ENCODE assay signal across 7 cellular contexts in the genomic region with DNA sequence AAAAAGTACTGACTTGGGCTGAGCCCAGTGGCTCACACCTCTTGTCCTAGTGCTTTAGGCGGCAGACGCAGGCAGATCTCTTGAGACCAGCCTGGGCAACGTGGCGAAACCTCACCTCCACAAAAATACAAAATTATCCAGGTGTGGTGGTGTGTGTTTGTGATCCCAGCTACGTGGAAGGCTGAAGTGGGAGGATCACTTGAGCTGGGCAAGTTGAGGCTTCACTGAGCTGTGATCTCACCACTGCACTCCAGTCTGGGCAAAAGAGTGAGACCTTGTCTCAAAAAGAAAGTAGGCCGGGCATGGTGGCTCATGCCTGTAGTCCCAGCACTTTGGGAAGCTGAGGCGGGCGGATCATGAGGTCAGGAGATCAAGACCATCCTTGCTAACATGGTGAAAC. TPM values are rescaled to one million over a fixed set of nuclear protein-coding genes. Genes with fewer than 3 reads are reported as not detected.
DNase-seq lines count a peak whose midpoint lies in the region; ATAC-seq, FAIRE-seq and TF ChIP-seq lines count a peak whose summit lies in the region.
"Not testable (repeated sequence)": the region's sequence is repeated elsewhere in the genome, so short reads cannot be mapped to it uniquely, and the experiment has no call there.

No MANE protein-coding gene starts in this region.

- POLR2A ChIA-PET in CD8-positive, alpha-beta memory T cell (lab: Charles Lee) = interaction anchor here (0.6 kb wide), 1 partner anchor 119 kb away, joined by 3 read pairs; the partner anchor contains the start of gene POLD4
- POLR2A ChIA-PET in activated CD4-positive, alpha-beta T cell treated with anti-CD3 and anti-CD28 coated beads, Interleukin-2, amount 10 ng/mL, durations not matched to agents 7 days and 5 days (lab: Charles Lee) = not testable (repeated sequence)

- dilution Hi-C loops in keratinocyte (cut with MboI; ENCODE audit: extremely low pct_ligation_motif_present, low sequenced_read_pairs) = loop anchor here (5.0 kb wide), 1 partner anchor 57 kb away; no protein-coding TSS in a partner anchor

- H3K27ac Mint-ChIP-seq in CD8-positive, alpha-beta memory T cell = peak overlapping the region in 6 of 8 donors; percentile 40 to 88 (median 58)
- H3K27ac Mint-ChIP-seq in activated CD4-positive, alpha-beta T cell treated with anti-CD3 and anti-CD28 coated beads, Interleukin-2, amount 10 ng/mL, durations not matched to agents 7 days and 5 days = peak overlapping the region; percentile 36
- peak overlapping the region; percentile 56 for H3K27ac Mint-ChIP-seq in activated T-helper 2 cell treated with anti-CD3 and anti-CD28 coated beads, Interferon-gamma antibody, Interleukin-2, Interleukin-4, amounts not matched to agents 10 μg/mL and 5 μg/mL and 100 μg/mL, durations not matched to agents 14 hours and 24 hours and 36 hours
- peak overlapping the region; percentile 5 for H3K27ac Mint-ChIP-seq in dendritic cell treated with granulocyte-macrophage colony-stimulating factor and Interleukin-4, amounts not matched to agents 40 ng/mL and 50 ng/mL, for 4 days
- H3K27ac Mint-ChIP-seq in stimulated activated effector memory CD8-positive, alpha-beta T cell treated with anti-CD3 and anti-CD28 coated beads, Interleukin-12 subunit alpha, Interleukin-12 subunit beta, amount 100 ng/mL, for 72 hours = peak overlapping the region; percentile 21

- not testable (repeated sequence) for H3K9me3 Mint-ChIP-seq in CD8-positive, alpha-beta memory T cell; activated CD4-positive, alpha-beta T cell treated with anti-CD3 and anti-CD28 coated beads, Interleukin-2, amount 10 ng/mL, durations not matched to agents 7 days and 5 days; activated T-helper 2 cell treated with anti-CD3 and anti-CD28 coated beads, Interferon-gamma antibody, Interleukin-2, Interleukin-4, amounts not matched to agents 10 μg/mL and 5 μg/mL and 100 μg/mL, durations not matched to agents 14 hours and 24 hours and 36 hours; dendritic cell treated with granulocyte-macrophage colony-stimulating factor and Interleukin-4, amounts not matched to agents 40 ng/mL and 50 ng/mL, for 4 days; stimulated activated effector memory CD8-positive, alpha-beta T cell treated with anti-CD3 and anti-CD28 coated beads, Interleukin-12 subunit alpha, Interleukin-12 subunit beta, amount 100 ng/mL, for 72 hours

- not testable (repeated sequence) for H3K4me3 ChIP-seq in CD8-positive, alpha-beta memory T cell (ENCODE audit: low read length); SK-N-MC
- peak overlapping the region in 1 of 3 experiments; percentile 19 for H3K4me3 ChIP-seq in keratinocyte (ENCODE audit: control insufficient read depth in 2 of 3, extremely low read depth in 1 of 3, insufficient read depth in 2 of 3, low read depth in 1 of 3, low read length in 3 of 3)

- H3K4me1 Mint-ChIP-seq in CD8-positive, alpha-beta memory T cell = peaks cover 36 to 50% (median 46%) of the 10 kb centered on the region in 3 donors
- peaks cover 44% of the 10 kb centered on the region for H3K4me1 Mint-ChIP-seq in activated CD4-positive, alpha-beta T cell treated with anti-CD3 and anti-CD28 coated beads, Interleukin-2, amount 10 ng/mL, durations not matched to agents 7 days and 5 days
- peaks cover 23% of the 10 kb centered on the region for H3K4me1 Mint-ChIP-seq in activated T-helper 2 cell treated with anti-CD3 and anti-CD28 coated beads, Interferon-gamma antibody, Interleukin-2, Interleukin-4, amounts not matched to agents 10 μg/mL and 5 μg/mL and 100 μg/mL, durations not matched to agents 14 hours and 24 hours and 36 hours (ENCODE audit: low read depth)
- H3K4me1 Mint-ChIP-seq in dendritic cell treated with granulocyte-macrophage colony-stimulating factor and Interleukin-4, amounts not matched to agents 40 ng/mL and 50 ng/mL, for 4 days (ENCODE audit: low read depth) = peaks cover 32% of the 10 kb centered on the region
- peaks cover 25% of the 10 kb centered on the region for H3K4me1 Mint-ChIP-seq in stimulated activated effector memory CD8-positive, alpha-beta T cell treated with anti-CD3 and anti-CD28 coated beads, Interleukin-12 subunit alpha, Interleukin-12 subunit beta, amount 100 ng/mL, for 72 hours

- CTCF ChIA-PET in CD8-positive, alpha-beta memory T cell (lab: Charles Lee) = not testable (repeated sequence)
- CTCF ChIA-PET in activated CD4-positive, alpha-beta T cell treated with anti-CD3 and anti-CD28 coated beads, Interleukin-2, amount 10 ng/mL, durations not matched to agents 7 days and 5 days (lab: Charles Lee) = interaction anchor here (0.6 kb wide), 1 partner anchor 380 kb away, joined by 3 read pairs; no protein-coding TSS in a partner anchor

- not testable (repeated sequence) for H3K9ac ChIP-seq in SK-N-MC (ENCODE audit: insufficient read length)
- peak overlapping the region; percentile 50 for H3K9ac ChIP-seq in keratinocyte (ENCODE audit: control insufficient read depth, extremely low read depth, insufficient read depth, low read length)

- H3K4me2 ChIP-seq in keratinocyte (ENCODE audit: control insufficient read depth, extremely low read depth, insufficient read depth, low read depth, low read length) = peak overlapping the region; percentile 34

- H2AFZ ChIP-seq in keratinocyte (ENCODE audit: control insufficient read depth, low read length) = not testable (repeated sequence)

- not testable (repeated sequence) for H3K9me3 ChIP-seq in CD8-positive, alpha-beta memory T cell (ENCODE audit: low read length); SK-N-MC (ENCODE audit: low read depth, low read length); keratinocyte (ENCODE audit: control insufficient read depth, low read depth, low read length)

- peaks cover 0 to 43% (median 4%) of the 10 kb centered on the region in 3 donors for H3K36me3 Mint-ChIP-seq in CD8-positive, alpha-beta memory T cell
- peaks cover 32% of the 10 kb centered on the region for H3K36me3 Mint-ChIP-seq in activated CD4-positive, alpha-beta T cell treated with anti-CD3 and anti-CD28 coated beads, Interleukin-2, amount 10 ng/mL, durations not matched to agents 7 days and 5 days (ENCODE audit: low read depth)
- peaks cover 37% of the 10 kb centered on the region for H3K36me3 Mint-ChIP-seq in activated T-helper 2 cell treated with anti-CD3 and anti-CD28 coated beads, Interferon-gamma antibody, Interleukin-2, Interleukin-4, amounts not matched to agents 10 μg/mL and 5 μg/mL and 100 μg/mL, durations not matched to agents 14 hours and 24 hours and 36 hours (ENCODE audit: low read depth)
- peaks cover 63% of the 10 kb centered on the region for H3K36me3 Mint-ChIP-seq in dendritic cell treated with granulocyte-macrophage colony-stimulating factor and Interleukin-4, amounts not matched to agents 40 ng/mL and 50 ng/mL, for 4 days (ENCODE audit: low read depth)
- peaks cover 73% of the 10 kb centered on the region for H3K36me3 Mint-ChIP-seq in stimulated activated effector memory CD8-positive, alpha-beta T cell treated with anti-CD3 and anti-CD28 coated beads, Interleukin-12 subunit alpha, Interleukin-12 subunit beta, amount 100 ng/mL, for 72 hours

- H3K27me3 ChIP-seq in CD8-positive, alpha-beta memory T cell (ENCODE audit: insufficient read depth, low read length, poor library complexity, severe bottlenecking); keratinocyte (ENCODE audit: control insufficient read depth, extremely low read depth, insufficient read depth, low read length): not testable (repeated sequence)

- peaks cover 19% of the 10 kb centered on the region for H3K4me1 ChIP-seq in CD8-positive, alpha-beta memory T cell (ENCODE audit: insufficient read depth, low read length)
- H3K4me1 ChIP-seq in keratinocyte (ENCODE audit: control insufficient read depth, extremely low read depth, insufficient read depth, low read length) = peaks cover 27% of the 10 kb centered on the region

- not testable (repeated sequence) for ATAC-seq in stimulated activated effector memory CD8-positive, alpha-beta T cell treated with anti-CD3 and anti-CD28 coated beads, Interleukin-12 subunit alpha, Interleukin-12 subunit beta, amount 100 ng/mL, for 72 hours

- not testable (repeated sequence) for H3K27ac ChIP-seq in CD8-positive, alpha-beta memory T cell (ENCODE audit: low read depth, low read length)
- H3K27ac ChIP-seq in SK-N-MC (0 out of 2 replicates have a peak overlapping the region, but pooled peaks have one; percentile 21), keratinocyte (ENCODE audit: control insufficient read depth, insufficient read depth, low read length) (peak overlapping the region; percentile 44)

- H4K20me1 ChIP-seq in keratinocyte (ENCODE audit: control insufficient read depth, extremely low read depth, insufficient read depth, low read length) = not testable (repeated sequence)

- not testable (repeated sequence) for H3K27me3 Mint-ChIP-seq in CD8-positive, alpha-beta memory T cell; activated CD4-positive, alpha-beta T cell treated with anti-CD3 and anti-CD28 coated beads, Interleukin-2, amount 10 ng/mL, durations not matched to agents 7 days and 5 days; activated T-helper 2 cell treated with anti-CD3 and anti-CD28 coated beads, Interferon-gamma antibody, Interleukin-2, Interleukin-4, amounts not matched to agents 10 μg/mL and 5 μg/mL and 100 μg/mL, durations not matched to agents 14 hours and 24 hours and 36 hours (ENCODE audit: low read depth); dendritic cell treated with granulocyte-macrophage colony-stimulating factor and Interleukin-4, amounts not matched to agents 40 ng/mL and 50 ng/mL, for 4 days

- H3K79me2 ChIP-seq in keratinocyte (ENCODE audit: control insufficient read depth, insufficient read depth, low read length) = not testable (repeated sequence)

- not testable (repeated sequence) for DNase-seq in CD8-positive, alpha-beta memory T cell; SK-N-MC (ENCODE audit: low read depth, low spot score); activated CD4-positive, alpha-beta T cell treated with anti-CD3 and anti-CD28 coated beads, Interleukin-2, amount 10 ng/mL, durations not matched to agents 7 days and 5 days; activated T-helper 2 cell treated with anti-CD3 and anti-CD28 coated beads, Interferon-gamma antibody, Interleukin-2, Interleukin-4, amounts not matched to agents 10 μg/mL and 5 μg/mL and 100 μg/mL, durations not matched to agents 14 hours and 24 hours and 36 hours (ENCODE audit: low spot score); keratinocyte (ENCODE audit: low read depth, low spot score); stimulated activated effector memory CD8-positive, alpha-beta T cell treated with anti-CD3 and anti-CD28 coated beads, Interleukin-12 subunit alpha, Interleukin-12 subunit beta, amount 100 ng/mL, for 72 hours (ENCODE audit: low spot score in 2 of 2)

- H3K36me3 ChIP-seq in CD8-positive, alpha-beta memory T cell (ENCODE audit: insufficient read depth, low read length) = peaks cover 11% of the 10 kb centered on the region
- peaks cover 27% of the 10 kb centered on the region for H3K36me3 ChIP-seq in SK-N-MC (ENCODE audit: insufficient read depth, low read length)
- H3K36me3 ChIP-seq in keratinocyte (ENCODE audit: control insufficient read depth in 2 of 2, extremely low read depth in 1 of 2, insufficient read depth in 2 of 2, low read length in 2 of 2) = not testable (repeated sequence)

- TF ChIP-seq CTCF in keratinocyte (optimal IDR thresholded peaks at IDR 0.05 in 1 of 3, IDR thresholded peaks at IDR 0.05 in 1 of 3, conservative IDR thresholded peaks at IDR 0.05 in 1 of 3; ENCODE audit: extremely low read depth in 1 of 3, insufficient read depth in 2 of 3, low read length in 3 of 3) = not testable (repeated sequence)

- intact Hi-C loops in activated T-helper 2 cell treated with anti-CD3 and anti-CD28 coated beads, Interferon-gamma antibody, Interleukin-2, Interleukin-4, amounts not matched to agents 10 μg/mL and 5 μg/mL and 100 μg/mL, durations not matched to agents 14 hours and 24 hours and 36 hours (cut with micrococcal nuclease); dendritic cell treated with granulocyte-macrophage colony-stimulating factor and Interleukin-4, amounts not matched to agents 40 ng/mL and 50 ng/mL, for 4 days (cut with micrococcal nuclease): not testable (repeated sequence)

- not testable (repeated sequence) for H3K9me1 ChIP-seq in keratinocyte (ENCODE audit: control insufficient read depth, extremely low read depth, insufficient read depth, low read length)

- not testable (repeated sequence) for FAIRE-seq in keratinocyte (lab: Jason Lieb, UNC)

- H3K4me3 Mint-ChIP-seq in CD8-positive, alpha-beta memory T cell; activated CD4-positive, alpha-beta T cell treated with anti-CD3 and anti-CD28 coated beads, Interleukin-2, amount 10 ng/mL, durations not matched to agents 7 days and 5 days; activated T-helper 2 cell treated with anti-CD3 and anti-CD28 coated beads, Interferon-gamma antibody, Interleukin-2, Interleukin-4, amounts not matched to agents 10 μg/mL and 5 μg/mL and 100 μg/mL, durations not matched to agents 14 hours and 24 hours and 36 hours (ENCODE audit: low read depth); dendritic cell treated with granulocyte-macrophage colony-stimulating factor and Interleukin-4, amounts not matched to agents 40 ng/mL and 50 ng/mL, for 4 days; stimulated activated effector memory CD8-positive, alpha-beta T cell treated with anti-CD3 and anti-CD28 coated beads, Interleukin-12 subunit alpha, Interleukin-12 subunit beta, amount 100 ng/mL, for 72 hours: not testable (repeated sequence)

RNA-seq across cellular contexts. Expression of gene GRK2, which starts 31.7 kb away (rescaled TPM):
- total RNA-seq in CD8-positive, alpha-beta memory T cell = 100 to 1,000 TPM; 237 to 246 TPM
- 69.9 TPM for polyA plus RNA-seq in CD8-positive, alpha-beta memory T cell
- 100 to 1,000 TPM; 306 to 324 TPM for total RNA-seq in activated CD4-positive, alpha-beta T cell treated with anti-CD3 and anti-CD28 coated beads, Interleukin-2, amount 10 ng/mL, durations not matched to agents 7 days and 5 days
- 282 and 287 TPM in 2 replicates for total RNA-seq in activated T-helper 2 cell treated with anti-CD3 and anti-CD28 coated beads, Interferon-gamma antibody, Interleukin-2, Interleukin-4, amounts not matched to agents 10 μg/mL and 5 μg/mL and 100 μg/mL, durations not matched to agents 14 hours and 24 hours and 36 hours
- polyA plus RNA-seq in keratinocyte = 21.1 to 29.2 TPM (median 23.3 TPM) in 3 replicates
- 72.4 TPM for polyA plus RNA-seq in keratinocyte (2011; ENCODE audit: low read depth)
- 15.4 and 26.0 TPM in 2 replicates for polyA plus RNA-seq in keratinocyte (2011; cell fraction: cytosol; rRNA removed)
- polyA plus RNA-seq in keratinocyte (2011; cell fraction: nucleus; rRNA removed) = 38.5 and 51.4 TPM in 2 replicates
- polyA plus RNA-seq in keratinocyte (2012; ENCODE audit: low replicate concordance) = 26.4 and 42.3 TPM in 2 replicates
- 28.1 to 136 TPM (median 33.8 TPM) in 3 replicates for polyA minus RNA-seq in keratinocyte
- 62.0 TPM for polyA minus RNA-seq in keratinocyte (2011; cell fraction: cytosol; rRNA and poly(A)+ RNA removed)
- polyA minus RNA-seq in keratinocyte (2011; cell fraction: nucleus; rRNA and poly(A)+ RNA removed) = 26.1 and 27.0 TPM in 2 replicates

RNA-seq across cellular contexts. Expression of gene ANKRD13D, which starts 54.5 kb away (rescaled TPM):
- 10 to 100 TPM; 84.9 to 90.1 TPM for total RNA-seq in CD8-positive, alpha-beta memory T cell
- polyA plus RNA-seq in CD8-positive, alpha-beta memory T cell = 23.9 TPM
- 100 to 1,000 TPM; 135 to 194 TPM for total RNA-seq in activated CD4-positive, alpha-beta T cell treated with anti-CD3 and anti-CD28 coated beads, Interleukin-2, amount 10 ng/mL, durations not matched to agents 7 days and 5 days
- total RNA-seq in activated T-helper 2 cell treated with anti-CD3 and anti-CD28 coated beads, Interferon-gamma antibody, Interleukin-2, Interleukin-4, amounts not matched to agents 10 μg/mL and 5 μg/mL and 100 μg/mL, durations not matched to agents 14 hours and 24 hours and 36 hours = 119 and 135 TPM in 2 replicates
- 18.1 to 40.1 TPM (median 25.0 TPM) in 3 replicates for polyA plus RNA-seq in keratinocyte
- 26.3 TPM for polyA plus RNA-seq in keratinocyte (2011; ENCODE audit: low read depth)
- 11.4 and 22.0 TPM in 2 replicates for polyA plus RNA-seq in keratinocyte (2011; cell fraction: cytosol; rRNA removed)
- polyA plus RNA-seq in keratinocyte (2011; cell fraction: nucleus; rRNA removed) = 58.2 and 67.9 TPM in 2 replicates
- polyA plus RNA-seq in keratinocyte (2012; ENCODE audit: low replicate concordance) = 16.9 and 35.5 TPM in 2 replicates
- 18.7 to 32.6 TPM (median 20.1 TPM) in 3 replicates for polyA minus RNA-seq in keratinocyte
- polyA minus RNA-seq in keratinocyte (2011; cell fraction: cytosol; rRNA and poly(A)+ RNA removed) = 17.8 TPM
- polyA minus RNA-seq in keratinocyte (2011; cell fraction: nucleus; rRNA and poly(A)+ RNA removed) = 29.3 and 30.3 TPM in 2 replicates

Comparison
In these comparisons a context has a peak if more than half of its experiments do, and no peak if none do; other contexts are left out.
1. H3K27ac Mint-ChIP-seq: peak in every context shown above with its lines; median percentile 58 in CD8-positive, alpha-beta memory T cell; 56 in activated T-helper 2 cell treated with anti-CD3 and anti-CD28 coated beads, Interferon-gamma antibody, Interleukin-2, Interleukin-4, amounts not matched to agents 10 μg/mL and 5 μg/mL and 100 μg/mL, durations not matched to agents 14 hours and 24 hours and 36 hours; 36 in activated CD4-positive, alpha-beta T cell treated with anti-CD3 and anti-CD28 coated beads, Interleukin-2, amount 10 ng/mL, durations not matched to agents 7 days and 5 days; 21 in stimulated activated effector memory CD8-positive, alpha-beta T cell treated with anti-CD3 and anti-CD28 coated beads, Interleukin-12 subunit alpha, Interleukin-12 subunit beta, amount 100 ng/mL, for 72 hours; 5 in dendritic cell treated with granulocyte-macrophage colony-stimulating factor and Interleukin-4, amounts not matched to agents 40 ng/mL and 50 ng/mL, for 4 days.